In the genomic region with DNA sequence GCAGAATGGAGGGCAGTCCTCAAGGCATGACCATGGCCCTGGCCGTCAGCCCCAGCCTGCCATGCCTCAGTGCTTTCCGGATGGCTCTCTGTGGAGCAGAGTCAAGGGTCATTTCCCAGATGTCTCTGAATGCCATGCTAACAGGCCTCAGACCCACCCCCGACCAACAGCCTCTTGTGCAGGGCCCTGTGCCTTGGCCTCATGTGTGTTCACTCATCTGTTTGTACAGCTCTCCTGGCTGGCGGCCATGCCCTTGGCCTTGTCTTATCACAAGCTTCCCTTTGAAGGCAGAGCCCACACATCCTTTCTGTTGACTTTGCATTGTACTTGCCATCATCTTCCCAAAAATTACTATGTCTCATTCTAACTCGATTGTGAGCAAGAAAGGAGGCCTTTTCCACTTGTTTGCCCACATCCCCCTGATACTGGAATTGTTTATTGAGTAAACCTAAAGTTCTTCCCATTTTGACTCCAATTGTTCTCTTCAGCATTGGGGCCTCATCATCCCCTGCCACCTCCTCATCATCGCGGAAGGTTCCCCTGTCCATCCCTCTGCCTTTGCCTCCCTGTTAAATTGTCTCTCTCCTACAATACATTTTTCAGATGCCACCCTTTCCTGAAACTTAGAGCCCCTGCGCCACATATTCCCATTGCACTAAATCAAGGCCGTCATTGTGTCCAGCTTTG, we compare ENCODE assay signal across 1 cellular context.
TF ChIP-seq lines count a peak whose summit lies in the region.

No MANE protein-coding gene starts in this region.

TF ChIP-seq in HepG2, 621 proteins besides CTCF, POLR2A, EP300 and RAD21 (continued from another document and continues in another):
- TF ChIP-seq, protein P1, sequence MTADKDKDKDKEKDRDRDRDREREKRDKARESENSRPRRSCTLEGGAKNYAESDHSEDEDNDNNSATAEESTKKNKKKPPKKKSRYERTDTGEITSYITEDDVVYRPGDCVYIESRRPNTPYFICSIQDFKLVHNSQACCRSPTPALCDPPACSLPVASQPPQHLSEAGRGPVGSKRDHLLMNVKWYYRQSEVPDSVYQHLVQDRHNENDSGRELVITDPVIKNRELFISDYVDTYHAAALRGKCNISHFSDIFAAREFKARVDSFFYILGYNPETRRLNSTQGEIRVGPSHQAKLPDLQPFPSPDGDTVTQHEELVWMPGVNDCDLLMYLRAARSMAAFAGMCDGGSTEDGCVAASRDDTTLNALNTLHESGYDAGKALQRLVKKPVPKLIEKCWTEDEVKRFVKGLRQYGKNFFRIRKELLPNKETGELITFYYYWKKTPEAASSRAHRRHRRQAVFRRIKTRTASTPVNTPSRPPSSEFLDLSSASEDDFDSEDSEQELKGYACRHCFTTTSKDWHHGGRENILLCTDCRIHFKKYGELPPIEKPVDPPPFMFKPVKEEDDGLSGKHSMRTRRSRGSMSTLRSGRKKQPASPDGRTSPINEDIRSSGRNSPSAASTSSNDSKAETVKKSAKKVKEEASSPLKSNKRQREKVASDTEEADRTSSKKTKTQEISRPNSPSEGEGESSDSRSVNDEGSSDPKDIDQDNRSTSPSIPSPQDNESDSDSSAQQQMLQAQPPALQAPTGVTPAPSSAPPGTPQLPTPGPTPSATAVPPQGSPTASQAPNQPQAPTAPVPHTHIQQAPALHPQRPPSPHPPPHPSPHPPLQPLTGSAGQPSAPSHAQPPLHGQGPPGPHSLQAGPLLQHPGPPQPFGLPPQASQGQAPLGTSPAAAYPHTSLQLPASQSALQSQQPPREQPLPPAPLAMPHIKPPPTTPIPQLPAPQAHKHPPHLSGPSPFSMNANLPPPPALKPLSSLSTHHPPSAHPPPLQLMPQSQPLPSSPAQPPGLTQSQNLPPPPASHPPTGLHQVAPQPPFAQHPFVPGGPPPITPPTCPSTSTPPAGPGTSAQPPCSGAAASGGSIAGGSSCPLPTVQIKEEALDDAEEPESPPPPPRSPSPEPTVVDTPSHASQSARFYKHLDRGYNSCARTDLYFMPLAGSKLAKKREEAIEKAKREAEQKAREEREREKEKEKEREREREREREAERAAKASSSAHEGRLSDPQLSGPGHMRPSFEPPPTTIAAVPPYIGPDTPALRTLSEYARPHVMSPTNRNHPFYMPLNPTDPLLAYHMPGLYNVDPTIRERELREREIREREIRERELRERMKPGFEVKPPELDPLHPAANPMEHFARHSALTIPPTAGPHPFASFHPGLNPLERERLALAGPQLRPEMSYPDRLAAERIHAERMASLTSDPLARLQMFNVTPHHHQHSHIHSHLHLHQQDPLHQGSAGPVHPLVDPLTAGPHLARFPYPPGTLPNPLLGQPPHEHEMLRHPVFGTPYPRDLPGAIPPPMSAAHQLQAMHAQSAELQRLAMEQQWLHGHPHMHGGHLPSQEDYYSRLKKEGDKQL (CRISPR knock-in tag; IDR thresholded peaks at IDR 0.05; ENCODE audit: low read depth): peak; percentile 78; the same call in 1 of the 2 replicates
- TF ChIP-seq DPF2 (CRISPR knock-in tag; IDR thresholded peaks at IDR 0.05; ENCODE audit: borderline replicate concordance, low read depth): peak; percentile 18; the same call in 1 of the 2 replicates
- no peak for TF ChIP-seq NR1H2 (CRISPR knock-in tag; IDR thresholded peaks at IDR 0.05; ENCODE audit: borderline replicate concordance, low read depth)
- no peak for TF ChIP-seq ZKSCAN5 (CRISPR knock-in tag; IDR thresholded peaks at IDR 0.05)
- TF ChIP-seq NCOA5 (CRISPR knock-in tag; IDR thresholded peaks at IDR 0.05): no peak
- no peak for TF ChIP-seq ZBTB42 (CRISPR knock-in tag; IDR thresholded peaks at IDR 0.05)
- no peak for TF ChIP-seq ZNF274 (CRISPR knock-in tag; IDR thresholded peaks at IDR 0.05)
- peak; percentile 86 for TF ChIP-seq TBL1XR1 (IDR thresholded peaks at IDR 0.05; ENCODE audit: borderline replicate concordance, low read length, partially characterized antibody)
- no peak for TF ChIP-seq ZNF773 (CRISPR knock-in tag; IDR thresholded peaks at IDR 0.05; ENCODE audit: borderline replicate concordance)
- no peak for TF ChIP-seq CBX2 (IDR thresholded peaks at IDR 0.05; ENCODE audit: low read depth, low read length)
- TF ChIP-seq CBX2 (CRISPR knock-in tag; IDR thresholded peaks at IDR 0.05; ENCODE audit: low read depth): no peak
- no peak for TF ChIP-seq PHB2 (IDR thresholded peaks at IDR 0.05; ENCODE audit: partially characterized antibody)
- 0 out of 2 replicates have a peak, but pooled peaks have one; percentile 36 for TF ChIP-seq HNRNPL (IDR thresholded peaks at IDR 0.05; ENCODE audit: low read depth, low read length)
- TF ChIP-seq, protein P2, sequence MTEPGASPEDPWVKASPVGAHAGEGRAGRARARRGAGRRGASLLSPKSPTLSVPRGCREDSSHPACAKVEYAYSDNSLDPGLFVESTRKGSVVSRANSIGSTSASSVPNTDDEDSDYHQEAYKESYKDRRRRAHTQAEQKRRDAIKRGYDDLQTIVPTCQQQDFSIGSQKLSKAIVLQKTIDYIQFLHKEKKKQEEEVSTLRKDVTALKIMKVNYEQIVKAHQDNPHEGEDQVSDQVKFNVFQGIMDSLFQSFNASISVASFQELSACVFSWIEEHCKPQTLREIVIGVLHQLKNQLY (CRISPR knock-in tag; IDR thresholded peaks at IDR 0.05): 0 out of 2 replicates have a peak, but pooled peaks have one; percentile 23
- TF ChIP-seq ZNF780A (CRISPR knock-in tag; IDR thresholded peaks at IDR 0.05): no peak
- TF ChIP-seq, protein P3, sequence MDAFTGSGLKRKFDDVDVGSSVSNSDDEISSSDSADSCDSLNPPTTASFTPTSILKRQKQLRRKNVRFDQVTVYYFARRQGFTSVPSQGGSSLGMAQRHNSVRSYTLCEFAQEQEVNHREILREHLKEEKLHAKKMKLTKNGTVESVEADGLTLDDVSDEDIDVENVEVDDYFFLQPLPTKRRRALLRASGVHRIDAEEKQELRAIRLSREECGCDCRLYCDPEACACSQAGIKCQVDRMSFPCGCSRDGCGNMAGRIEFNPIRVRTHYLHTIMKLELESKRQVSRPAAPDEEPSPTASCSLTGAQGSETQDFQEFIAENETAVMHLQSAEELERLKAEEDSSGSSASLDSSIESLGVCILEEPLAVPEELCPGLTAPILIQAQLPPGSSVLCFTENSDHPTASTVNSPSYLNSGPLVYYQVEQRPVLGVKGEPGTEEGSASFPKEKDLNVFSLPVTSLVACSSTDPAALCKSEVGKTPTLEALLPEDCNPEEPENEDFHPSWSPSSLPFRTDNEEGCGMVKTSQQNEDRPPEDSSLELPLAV (CRISPR knock-in tag; conservative IDR thresholded peaks at IDR 0.05; ENCODE audit: low read depth): no peak
- no peak for TF ChIP-seq MXI1 (IDR thresholded peaks at IDR 0.05; ENCODE audit: borderline replicate concordance, low read depth, low read length)
- TF ChIP-seq HMG20A (CRISPR knock-in tag; IDR thresholded peaks at IDR 0.05; ENCODE audit: borderline replicate concordance): peak; percentile 87; the same call in 1 of the 2 replicates
- peak; percentile 79 for TF ChIP-seq NR2F6 (IDR thresholded peaks at IDR 0.05)
- peak; percentile 80 for TF ChIP-seq NR2F6 (CRISPR knock-in tag; IDR thresholded peaks at IDR 0.05)
- no peak for TF ChIP-seq RAD51 (IDR thresholded peaks at IDR 0.05; ENCODE audit: borderline replicate concordance)
- peak; percentile 72 for TF ChIP-seq ZFX (CRISPR knock-in tag; IDR thresholded peaks at IDR 0.05; ENCODE audit: low read depth)
- TF ChIP-seq PAWR (CRISPR knock-in tag; IDR thresholded peaks at IDR 0.05; ENCODE audit: borderline replicate concordance): no peak
- peak; percentile 97 for TF ChIP-seq SKI (IDR thresholded peaks at IDR 0.05; ENCODE audit: partially characterized antibody)
- no peak for TF ChIP-seq TBX3 (IDR thresholded peaks at IDR 0.05; ENCODE audit: borderline replicate concordance)
- no peak for TF ChIP-seq ZSCAN25 (CRISPR knock-in tag; IDR thresholded peaks at IDR 0.05)
- TF ChIP-seq KLF15 (CRISPR knock-in tag; IDR thresholded peaks at IDR 0.05; ENCODE audit: borderline replicate concordance): no peak
- no peak for TF ChIP-seq ZNF260 (CRISPR knock-in tag; IDR thresholded peaks at IDR 0.05; ENCODE audit: borderline replicate concordance, low read depth)
- TF ChIP-seq NCOA1 (CRISPR knock-in tag; IDR thresholded peaks at IDR 0.05): no peak
- TF ChIP-seq, protein P4, sequence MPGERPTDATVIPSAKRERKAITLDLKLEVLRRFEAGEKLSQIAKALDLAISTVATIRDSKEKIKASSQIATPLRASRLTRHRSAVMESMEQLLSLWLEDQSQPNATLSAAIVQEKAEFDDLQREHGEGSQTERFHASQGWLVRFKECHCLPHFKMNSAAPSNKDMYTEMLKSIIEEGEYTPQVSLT (CRISPR knock-in tag; IDR thresholded peaks at IDR 0.05; ENCODE audit: borderline replicate concordance, low read depth): no peak
- 0 out of 2 replicates have a peak, but pooled peaks have one; percentile 27 for TF ChIP-seq ZSCAN21 (CRISPR knock-in tag; IDR thresholded peaks at IDR 0.05; ENCODE audit: borderline replicate concordance)
- TF ChIP-seq ZSCAN12 (CRISPR knock-in tag; IDR thresholded peaks at IDR 0.05): no peak
- TF ChIP-seq ZNF550 (CRISPR knock-in tag; IDR thresholded peaks at IDR 0.05; ENCODE audit: borderline replicate concordance): no peak
- TF ChIP-seq ZMYM2 (CRISPR knock-in tag; IDR thresholded peaks at IDR 0.05): peak; percentile 68; the same call in 1 of the 2 replicates
- TF ChIP-seq, protein P5, sequence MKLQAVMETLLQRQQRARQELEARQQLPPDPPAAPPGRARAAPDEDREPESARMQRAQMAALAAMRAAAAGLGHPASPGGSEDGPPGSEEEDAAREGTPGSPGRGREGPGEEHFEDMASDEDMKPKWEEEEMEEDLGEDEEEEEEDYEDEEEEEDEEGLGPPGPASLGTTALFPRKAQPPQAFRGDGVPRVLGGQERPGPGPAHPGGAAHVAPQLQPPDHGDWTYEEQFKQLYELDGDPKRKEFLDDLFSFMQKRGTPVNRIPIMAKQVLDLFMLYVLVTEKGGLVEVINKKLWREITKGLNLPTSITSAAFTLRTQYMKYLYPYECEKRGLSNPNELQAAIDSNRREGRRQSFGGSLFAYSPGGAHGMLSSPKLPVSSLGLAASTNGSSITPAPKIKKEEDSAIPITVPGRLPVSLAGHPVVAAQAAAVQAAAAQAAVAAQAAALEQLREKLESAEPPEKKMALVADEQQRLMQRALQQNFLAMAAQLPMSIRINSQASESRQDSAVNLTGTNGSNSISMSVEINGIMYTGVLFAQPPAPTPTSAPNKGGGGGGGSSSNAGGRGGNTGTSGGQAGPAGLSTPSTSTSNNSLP (IDR thresholded peaks at IDR 0.05; ENCODE audit: low read depth, low read length): no peak
- TF ChIP-seq LCORL (IDR thresholded peaks at IDR 0.05): no peak
- 0 out of 2 replicates have a peak, but pooled peaks have one; percentile 51 for TF ChIP-seq LCORL (CRISPR knock-in tag; IDR thresholded peaks at IDR 0.05)
- TF ChIP-seq, protein P6, sequence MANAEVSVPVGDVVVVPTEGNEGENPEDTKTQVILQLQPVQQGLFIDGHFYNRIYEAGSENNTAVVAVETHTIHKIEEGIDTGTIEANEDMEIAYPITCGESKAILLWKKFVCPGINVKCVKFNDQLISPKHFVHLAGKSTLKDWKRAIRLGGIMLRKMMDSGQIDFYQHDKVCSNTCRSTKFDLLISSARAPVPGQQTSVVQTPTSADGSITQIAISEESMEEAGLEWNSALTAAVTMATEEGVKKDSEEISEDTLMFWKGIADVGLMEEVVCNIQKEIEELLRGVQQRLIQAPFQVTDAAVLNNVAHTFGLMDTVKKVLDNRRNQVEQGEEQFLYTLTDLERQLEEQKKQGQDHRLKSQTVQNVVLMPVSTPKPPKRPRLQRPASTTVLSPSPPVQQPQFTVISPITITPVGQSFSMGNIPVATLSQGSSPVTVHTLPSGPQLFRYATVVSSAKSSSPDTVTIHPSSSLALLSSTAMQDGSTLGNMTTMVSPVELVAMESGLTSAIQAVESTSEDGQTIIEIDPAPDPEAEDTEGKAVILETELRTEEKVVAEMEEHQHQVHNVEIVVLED (CRISPR knock-in tag; IDR thresholded peaks at IDR 0.05; ENCODE audit: borderline replicate concordance): no peak
- TF ChIP-seq ZNF761 (CRISPR knock-in tag; conservative IDR thresholded peaks at IDR 0.05): no peak
- no peak for TF ChIP-seq ATF7-NPFF (CRISPR knock-in tag; IDR thresholded peaks at IDR 0.05; ENCODE audit: low read depth)
- TF ChIP-seq CREB1 (IDR thresholded peaks at IDR 0.05): no peak
- no peak for TF ChIP-seq CREB1 (CRISPR knock-in tag; IDR thresholded peaks at IDR 0.05)
- TF ChIP-seq MXD4 (CRISPR knock-in tag; IDR thresholded peaks at IDR 0.05): no peak
- no peak for TF ChIP-seq YEATS4 (CRISPR knock-in tag; IDR thresholded peaks at IDR 0.05; ENCODE audit: borderline replicate concordance)
- TF ChIP-seq ZFY (CRISPR knock-in tag; IDR thresholded peaks at IDR 0.05): peak; percentile 56; the same call in 1 of the 2 replicates
- TF ChIP-seq SAP130 (CRISPR knock-in tag; IDR thresholded peaks at IDR 0.05; ENCODE audit: low read depth): peak; percentile 67
- no peak for TF ChIP-seq SRSF4 (IDR thresholded peaks at IDR 0.05; ENCODE audit: low read depth, low read length, poor library complexity, severe bottlenecking)
- TF ChIP-seq GABPB1 (CRISPR knock-in tag; IDR thresholded peaks at IDR 0.05): peak; percentile 44
- no peak for TF ChIP-seq TMF1 (CRISPR knock-in tag; IDR thresholded peaks at IDR 0.05; ENCODE audit: low read depth)
- no peak for TF ChIP-seq FOXM1 (CRISPR knock-in tag; IDR thresholded peaks at IDR 0.05)
- TF ChIP-seq, protein P7, sequence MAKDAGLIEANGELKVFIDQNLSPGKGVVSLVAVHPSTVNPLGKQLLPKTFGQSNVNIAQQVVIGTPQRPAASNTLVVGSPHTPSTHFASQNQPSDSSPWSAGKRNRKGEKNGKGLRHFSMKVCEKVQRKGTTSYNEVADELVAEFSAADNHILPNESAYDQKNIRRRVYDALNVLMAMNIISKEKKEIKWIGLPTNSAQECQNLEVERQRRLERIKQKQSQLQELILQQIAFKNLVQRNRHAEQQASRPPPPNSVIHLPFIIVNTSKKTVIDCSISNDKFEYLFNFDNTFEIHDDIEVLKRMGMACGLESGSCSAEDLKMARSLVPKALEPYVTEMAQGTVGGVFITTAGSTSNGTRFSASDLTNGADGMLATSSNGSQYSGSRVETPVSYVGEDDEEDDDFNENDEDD (CRISPR knock-in tag; IDR thresholded peaks at IDR 0.05; ENCODE audit: borderline replicate concordance): 0 out of 2 replicates have a peak, but pooled peaks have one; percentile 10
- TF ChIP-seq SP5 (CRISPR knock-in tag; IDR thresholded peaks at IDR 0.05; ENCODE audit: borderline replicate concordance, low read depth): peak; percentile 50
- no peak for TF ChIP-seq MED13 (CRISPR knock-in tag; IDR thresholded peaks at IDR 0.05)
- no peak for TF ChIP-seq ZSCAN22 (CRISPR knock-in tag; IDR thresholded peaks at IDR 0.05)
- TF ChIP-seq CHD4 (IDR thresholded peaks at IDR 0.05; ENCODE audit: borderline replicate concordance, low read length): no peak
